ENCODE assay signal across 2 cellular contexts in genomic region chr2:73117441-73117840, GRCh38.
TF ChIP-seq lines count a peak whose summit lies in the region.

No MANE protein-coding gene starts in this region.

TF ChIP-seq in SK-N-SH, 30 proteins besides CTCF, POLR2A, EP300 and RAD21 (continued from another document):
- TF ChIP-seq RCOR1 (IDR thresholded peaks at IDR 0.05; ENCODE audit: low read length) (no peak), SMC3 (IDR thresholded peaks at IDR 0.05; ENCODE audit: low read depth, low read length) (no peak), POLR2AphosphoS5 (IDR thresholded peaks at IDR 0.05; ENCODE audit: low read depth, low read length) (no peak), GATA2 (CRISPR knock-in tag; IDR thresholded peaks at IDR 0.05) (no peak), FOXJ3 (CRISPR knock-in tag; IDR thresholded peaks at IDR 0.05) (no peak), CHD2 (IDR thresholded peaks at IDR 0.05; ENCODE audit: low read length, partially characterized antibody) (no peak), TCF12 (IDR thresholded peaks at IDR 0.05) (no peak), TEAD4 (IDR thresholded peaks at IDR 0.05; ENCODE audit: borderline replicate concordance, insufficient read depth) (no peak)

TF ChIP-seq in SK-N-SH treated with all-trans-retinoic acid at 6 μM for 48 hours, 23 proteins besides CTCF, POLR2A, EP300 and RAD21 (continued from another document):
- TF ChIP-seq CSRNP3 (CRISPR knock-in tag; IDR thresholded peaks at IDR 0.05), result no peak
- TF ChIP-seq ZFP3 (CRISPR knock-in tag; IDR thresholded peaks at IDR 0.05), result no peak
